In genomic region chr11:120912504-120912903, GRCh38 we compare ENCODE assay signal across 9 cellular contexts.
DNase-seq lines count a peak whose midpoint lies in the region; ATAC-seq, FAIRE-seq and TF ChIP-seq lines count a peak whose summit lies in the region.
"Had no signal": no experiment of that assay in that cellular context is flagged by ENCODE, and none has a peak within 500 bp of the region (broad histone marks: within the 10 kb centered on the region; RNA-seq: fewer than 3 reads in every experiment).

No MANE protein-coding gene starts in this region.

- H3K27me3 ChIP-seq in iPS DF 6.9 (ENCODE audit: control insufficient read depth, insufficient read depth, low read length) (no peaks in the 10 kb centered on the region), gastroesophageal sphincter (peaks cover 41% of the 10 kb centered on the region)

- H3K4me3 Mint-ChIP-seq in activated CD4-positive, alpha-beta T cell treated with anti-CD3 and anti-CD28 coated beads for 36 hours = no peak overlapping the region
- H3K4me3 Mint-ChIP-seq: activated CD4-positive, alpha-beta memory T cell treated with anti-CD3 and anti-CD28 coated beads for 36 hours had no signal

- TF ChIP-seq POLR2A in GM12891 (IDR thresholded peaks at IDR 0.05; ENCODE audit: low read depth, low read length) (no peak), gastroesophageal sphincter (IDR thresholded peaks at IDR 0.05) (no peak)

- H3K4me3 ChIP-seq in iPS DF 6.9 (ENCODE audit: low read length) (no peak overlapping the region), gastroesophageal sphincter (no peak overlapping the region)

- POLR2A ChIA-PET in RWPE1 (lab: Yijun Ruan, JAX; ENCODE audit: low non-redundant PET) = no interaction called here
- POLR2A ChIA-PET in activated CD4-positive, alpha-beta T cell treated with anti-CD3 and anti-CD28 coated beads for 36 hours (lab: Charles Lee) = no interaction called here

- H3K36me3 ChIP-seq in iPS DF 6.9 (ENCODE audit: control insufficient read depth, insufficient read depth, low read length) (no peaks in the 10 kb centered on the region), gastroesophageal sphincter (no peaks in the 10 kb centered on the region)

- TF ChIP-seq CTCF in RWPE1 (conservative IDR thresholded peaks at IDR 0.05; ENCODE audit: low read depth) (peak; percentile 22; the same call in 1 of the 2 replicates), gastroesophageal sphincter (IDR thresholded peaks at IDR 0.05) (peak in 1 of 4 experiments; percentile 24)

- no peak overlapping the region for H3K27ac Mint-ChIP-seq in activated CD4-positive, alpha-beta T cell treated with anti-CD3 and anti-CD28 coated beads for 36 hours
- H3K27ac Mint-ChIP-seq: activated CD4-positive, alpha-beta memory T cell treated with anti-CD3 and anti-CD28 coated beads for 36 hours had no signal

- CTCF ChIA-PET in RWPE1 (lab: Yijun Ruan, JAX) = interaction anchor here (0.6 kb wide), 2 partner anchors 128 to 228 kb away, joined by 3 to 8 read pairs; no protein-coding TSS in a partner anchor
- CTCF ChIA-PET in activated CD4-positive, alpha-beta T cell treated with anti-CD3 and anti-CD28 coated beads for 36 hours (lab: Charles Lee) = interaction anchor here (1.0 kb wide), 1 partner anchor 16 kb away, joined by 3 read pairs; no protein-coding TSS in a partner anchor

- TF ChIP-seq EP300 in gastroesophageal sphincter (IDR thresholded peaks at IDR 0.05) = no peak

- H3K27me3 Mint-ChIP-seq in activated CD4-positive, alpha-beta T cell treated with anti-CD3 and anti-CD28 coated beads for 36 hours = peaks cover 18% of the 10 kb centered on the region

- peak; percentile 65 for FAIRE-seq in GM12891 (lab: Jason Lieb, UNC)

- no peaks in the 10 kb centered on the region for H3K9me3 ChIP-seq in iPS DF 6.9 (ENCODE audit: control insufficient read depth, insufficient read depth, low read length)
- H3K9me3 ChIP-seq in gastroesophageal sphincter = no peaks in the 10 kb centered on the region

- H3K9me3 Mint-ChIP-seq in activated CD4-positive, alpha-beta T cell treated with anti-CD3 and anti-CD28 coated beads for 36 hours (ENCODE audit: low read depth) = no peaks in the 10 kb centered on the region
- H3K9me3 Mint-ChIP-seq: activated CD4-positive, alpha-beta memory T cell treated with anti-CD3 and anti-CD28 coated beads for 36 hours had no signal

- H3K27ac ChIP-seq in RWPE1 (no peak overlapping the region), iPS DF 6.9 (ENCODE audit: low read length) (no peak overlapping the region), gastroesophageal sphincter (no peak overlapping the region)

- H3K4me1 ChIP-seq in iPS DF 6.9 (ENCODE audit: control insufficient read depth, insufficient read depth, low read length) (no peaks in the 10 kb centered on the region), gastroesophageal sphincter (no peaks in the 10 kb centered on the region)

- no peak for ATAC-seq in activated CD4-positive, alpha-beta T cell treated with anti-CD3 and anti-CD28 coated beads for 36 hours
- ATAC-seq in HG03097 (IDR thresholded peaks at IDR 0.05; ENCODE audit: low FRiP score, unreplicated experiment) = no peak
- no peak for ATAC-seq in gastroesophageal sphincter

- intact Hi-C loops in activated CD4-positive, alpha-beta T cell treated with anti-CD3 and anti-CD28 coated beads for 36 hours (cut with DNase I, micrococcal nuclease) = no loop called here

- in situ Hi-C loops in ACHN (cut with HindIII; ENCODE audit: low pct_ligation_motif_present, low pct_unique_long_range_greater_than_20kb, low sequenced_read_pairs) = no loop called here

- H3K4me1 Mint-ChIP-seq in activated CD4-positive, alpha-beta T cell treated with anti-CD3 and anti-CD28 coated beads for 36 hours = no peaks in the 10 kb centered on the region

- no CpG with 5 or more reads among the region's 5 CpGs for WGBS in iPS DF 6.9 (ENCODE audit: insufficient coverage, insufficient read length)
- 32 to 42% methylated on average over 5 of the region's 5 CpGs for WGBS in gastroesophageal sphincter (ENCODE audit: low coverage in 1 of 2), 2 donors

- H3K36me3 Mint-ChIP-seq in activated CD4-positive, alpha-beta T cell treated with anti-CD3 and anti-CD28 coated beads for 36 hours (ENCODE audit: low read depth) = no peaks in the 10 kb centered on the region
- H3K36me3 Mint-ChIP-seq: activated CD4-positive, alpha-beta memory T cell treated with anti-CD3 and anti-CD28 coated beads for 36 hours had no signal

- DNase-seq in ACHN (peak; percentile 48), GM12891 (ENCODE audit: insufficient read length, low spot score) (peak; percentile 33), RWPE1 (ENCODE audit: low spot score) (peak; percentile 14), iPS DF 6.9 (ENCODE audit: low read depth, low spot score) (peak; percentile 27), NCI-H1930 (lab: John Stamatoyannopoulos, UW) (no peak)
- no peak for DNase-seq in activated CD4-positive, alpha-beta T cell treated with anti-CD3 and anti-CD28 coated beads for 36 hours
- DNase-seq: activated CD4-positive, alpha-beta memory T cell treated with anti-CD3 and anti-CD28 coated beads for 36 hours had no signal

TF ChIP-seq in GM12891, 5 proteins besides CTCF, POLR2A, EP300 and RAD21:
- TF ChIP-seq PAX5 (IDR thresholded peaks at IDR 0.05; ENCODE audit: insufficient read depth, low read length, severe bottlenecking) (no peak), SPI1 (IDR thresholded peaks at IDR 0.05; ENCODE audit: low read depth, low read length) (no peak), TAF1 (IDR thresholded peaks at IDR 0.05; ENCODE audit: low read depth, low read length) (no peak), POU2F2 (IDR thresholded peaks at IDR 0.05; ENCODE audit: low read depth, low read length) (no peak), POLR2AphosphoS5 (IDR thresholded peaks at IDR 0.05; ENCODE audit: low read depth, low read length) (no peak)
TF ChIP-seq in GM12891: peak in this region for 0.

Comparison
In these comparisons a context has a peak if more than half of its experiments do, and no peak if none do; other contexts are left out.
1. DNase-seq: peak in ACHN (single experiment), GM12891 (single experiment), RWPE1 (single experiment) and iPS DF 6.9 (single experiment); none in activated CD4-positive, alpha-beta T cell treated with anti-CD3 and anti-CD28 coated beads for 36 hours (single experiment) and NCI-H1930 (0 of 2).